ENCODE assay signal across 1 cellular context in the genomic region with DNA sequence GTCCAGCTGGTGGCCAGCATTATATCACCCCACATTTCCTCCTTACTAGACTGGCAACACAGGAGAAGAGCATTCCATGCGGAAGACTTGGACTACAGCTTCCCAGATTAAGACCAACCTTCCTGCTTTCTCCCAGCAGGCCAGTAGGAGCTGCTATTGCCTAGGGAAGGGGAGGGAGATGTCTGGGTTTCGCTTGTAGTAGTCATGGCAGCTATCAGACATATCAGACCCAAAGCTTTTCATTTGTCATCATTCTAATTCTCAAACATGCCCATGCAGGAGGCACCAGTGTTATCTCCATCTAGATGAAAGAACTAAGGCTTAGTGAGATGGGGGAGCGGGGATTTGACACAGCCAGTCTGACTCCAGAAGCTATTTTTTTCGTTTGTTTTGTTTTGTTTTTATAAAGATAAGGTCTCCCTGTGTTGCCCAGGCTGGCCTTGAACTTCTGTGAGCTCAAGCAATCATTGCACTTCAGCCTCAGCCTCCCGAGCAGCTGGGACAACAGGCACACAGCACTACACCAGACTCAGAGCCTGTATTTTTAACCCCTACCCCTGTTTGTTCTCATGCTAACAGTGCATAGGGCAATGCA.
TF ChIP-seq lines count a peak whose summit lies in the region.

No MANE protein-coding gene starts in this region.

TF ChIP-seq in HEK293, 187 proteins besides CTCF, POLR2A, EP300 and RAD21 (continued from another document):
- TF ChIP-seq, protein P1, sequence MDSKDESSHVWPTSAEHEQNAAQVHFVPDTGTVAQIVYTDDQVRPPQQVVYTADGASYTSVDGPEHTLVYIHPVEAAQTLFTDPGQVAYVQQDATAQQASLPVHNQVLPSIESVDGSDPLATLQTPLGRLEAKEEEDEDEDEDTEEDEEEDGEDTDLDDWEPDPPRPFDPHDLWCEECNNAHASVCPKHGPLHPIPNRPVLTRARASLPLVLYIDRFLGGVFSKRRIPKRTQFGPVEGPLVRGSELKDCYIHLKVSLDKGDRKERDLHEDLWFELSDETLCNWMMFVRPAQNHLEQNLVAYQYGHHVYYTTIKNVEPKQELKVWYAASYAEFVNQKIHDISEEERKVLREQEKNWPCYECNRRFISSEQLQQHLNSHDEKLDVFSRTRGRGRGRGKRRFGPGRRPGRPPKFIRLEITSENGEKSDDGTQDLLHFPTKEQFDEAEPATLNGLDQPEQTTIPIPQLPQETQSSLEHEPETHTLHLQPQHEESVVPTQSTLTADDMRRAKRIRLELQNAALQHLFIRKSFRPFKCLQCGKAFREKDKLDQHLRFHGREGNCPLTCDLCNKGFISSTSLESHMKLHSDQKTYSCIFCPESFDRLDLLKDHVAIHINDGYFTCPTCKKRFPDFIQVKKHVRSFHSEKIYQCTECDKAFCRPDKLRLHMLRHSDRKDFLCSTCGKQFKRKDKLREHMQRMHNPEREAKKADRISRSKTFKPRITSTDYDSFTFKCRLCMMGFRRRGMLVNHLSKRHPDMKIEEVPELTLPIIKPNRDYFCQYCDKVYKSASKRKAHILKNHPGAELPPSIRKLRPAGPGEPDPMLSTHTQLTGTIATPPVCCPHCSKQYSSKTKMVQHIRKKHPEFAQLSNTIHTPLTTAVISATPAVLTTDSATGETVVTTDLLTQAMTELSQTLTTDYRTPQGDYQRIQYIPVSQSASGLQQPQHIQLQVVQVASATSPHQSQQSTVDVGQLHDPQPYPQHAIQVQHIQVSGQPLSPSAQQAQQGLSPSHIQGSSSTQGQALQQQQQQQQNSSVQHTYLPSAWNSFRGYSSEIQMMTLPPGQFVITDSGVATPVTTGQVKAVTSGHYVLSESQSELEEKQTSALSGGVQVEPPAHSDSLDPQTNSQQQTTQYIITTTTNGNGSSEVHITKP (tag by site-specific recombination; IDR thresholded peaks at IDR 0.05) = no peak
- TF ChIP-seq ZNF404 (tag by site-specific recombination; IDR thresholded peaks at IDR 0.05) = no peak
- TF ChIP-seq, protein P2, sequence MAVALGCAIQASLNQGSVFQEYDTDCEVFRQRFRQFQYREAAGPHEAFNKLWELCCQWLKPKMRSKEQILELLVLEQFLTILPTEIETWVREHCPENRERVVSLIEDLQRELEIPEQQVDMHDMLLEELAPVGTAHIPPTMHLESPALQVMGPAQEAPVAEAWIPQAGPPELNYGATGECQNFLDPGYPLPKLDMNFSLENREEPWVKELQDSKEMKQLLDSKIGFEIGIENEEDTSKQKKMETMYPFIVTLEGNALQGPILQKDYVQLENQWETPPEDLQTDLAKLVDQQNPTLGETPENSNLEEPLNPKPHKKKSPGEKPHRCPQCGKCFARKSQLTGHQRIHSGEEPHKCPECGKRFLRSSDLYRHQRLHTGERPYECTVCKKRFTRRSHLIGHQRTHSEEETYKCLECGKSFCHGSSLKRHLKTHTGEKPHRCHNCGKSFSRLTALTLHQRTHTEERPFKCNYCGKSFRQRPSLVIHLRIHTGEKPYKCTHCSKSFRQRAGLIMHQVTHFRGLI (tag by site-specific recombination; IDR thresholded peaks at IDR 0.05) = 0 out of 2 replicates have a peak, but pooled peaks have one; percentile 15
- TF ChIP-seq, protein P3, sequence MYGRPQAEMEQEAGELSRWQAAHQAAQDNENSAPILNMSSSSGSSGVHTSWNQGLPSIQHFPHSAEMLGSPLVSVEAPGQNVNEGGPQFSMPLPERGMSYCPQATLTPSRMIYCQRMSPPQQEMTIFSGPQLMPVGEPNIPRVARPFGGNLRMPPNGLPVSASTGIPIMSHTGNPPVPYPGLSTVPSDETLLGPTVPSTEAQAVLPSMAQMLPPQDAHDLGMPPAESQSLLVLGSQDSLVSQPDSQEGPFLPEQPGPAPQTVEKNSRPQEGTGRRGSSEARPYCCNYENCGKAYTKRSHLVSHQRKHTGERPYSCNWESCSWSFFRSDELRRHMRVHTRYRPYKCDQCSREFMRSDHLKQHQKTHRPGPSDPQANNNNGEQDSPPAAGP (tag by site-specific recombination; IDR thresholded peaks at IDR 0.05) = no peak
- TF ChIP-seq, protein P4, sequence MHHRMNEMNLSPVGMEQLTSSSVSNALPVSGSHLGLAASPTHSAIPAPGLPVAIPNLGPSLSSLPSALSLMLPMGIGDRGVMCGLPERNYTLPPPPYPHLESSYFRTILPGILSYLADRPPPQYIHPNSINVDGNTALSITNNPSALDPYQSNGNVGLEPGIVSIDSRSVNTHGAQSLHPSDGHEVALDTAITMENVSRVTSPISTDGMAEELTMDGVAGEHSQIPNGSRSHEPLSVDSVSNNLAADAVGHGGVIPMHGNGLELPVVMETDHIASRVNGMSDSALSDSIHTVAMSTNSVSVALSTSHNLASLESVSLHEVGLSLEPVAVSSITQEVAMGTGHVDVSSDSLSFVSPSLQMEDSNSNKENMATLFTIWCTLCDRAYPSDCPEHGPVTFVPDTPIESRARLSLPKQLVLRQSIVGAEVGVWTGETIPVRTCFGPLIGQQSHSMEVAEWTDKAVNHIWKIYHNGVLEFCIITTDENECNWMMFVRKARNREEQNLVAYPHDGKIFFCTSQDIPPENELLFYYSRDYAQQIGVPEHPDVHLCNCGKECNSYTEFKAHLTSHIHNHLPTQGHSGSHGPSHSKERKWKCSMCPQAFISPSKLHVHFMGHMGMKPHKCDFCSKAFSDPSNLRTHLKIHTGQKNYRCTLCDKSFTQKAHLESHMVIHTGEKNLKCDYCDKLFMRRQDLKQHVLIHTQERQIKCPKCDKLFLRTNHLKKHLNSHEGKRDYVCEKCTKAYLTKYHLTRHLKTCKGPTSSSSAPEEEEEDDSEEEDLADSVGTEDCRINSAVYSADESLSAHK (tag by site-specific recombination; IDR thresholded peaks at IDR 0.05) = no peak
- TF ChIP-seq ZNF701 (tag by site-specific recombination; IDR thresholded peaks at IDR 0.05) = no peak
- no peak for TF ChIP-seq OVOL3 (tag by site-specific recombination; IDR thresholded peaks at IDR 0.05)
- TF ChIP-seq TCF7L2 (IDR thresholded peaks at IDR 0.05; ENCODE audit: borderline replicate concordance, low read depth, low read length) = peak; percentile 98
- TF ChIP-seq MZF1 (tag by site-specific recombination; IDR thresholded peaks at IDR 0.05; ENCODE audit: borderline replicate concordance) = peak; percentile 94
- TF ChIP-seq ZNF473 (tag by site-specific recombination; IDR thresholded peaks at IDR 0.05) = no peak
- TF ChIP-seq ZNF654 (tag by site-specific recombination; IDR thresholded peaks at IDR 0.05; ENCODE audit: low read depth) = peak; percentile 93
- TF ChIP-seq ZBTB8A (tag by site-specific recombination; IDR thresholded peaks at IDR 0.05) = peak; percentile 32; the same call in 1 of the 2 replicates
- no peak for TF ChIP-seq ZSCAN16 (tag by site-specific recombination; IDR thresholded peaks at IDR 0.05)
- no peak for TF ChIP-seq ZEB2 (tag by site-specific recombination; IDR thresholded peaks at IDR 0.05)
- TF ChIP-seq, protein P5, sequence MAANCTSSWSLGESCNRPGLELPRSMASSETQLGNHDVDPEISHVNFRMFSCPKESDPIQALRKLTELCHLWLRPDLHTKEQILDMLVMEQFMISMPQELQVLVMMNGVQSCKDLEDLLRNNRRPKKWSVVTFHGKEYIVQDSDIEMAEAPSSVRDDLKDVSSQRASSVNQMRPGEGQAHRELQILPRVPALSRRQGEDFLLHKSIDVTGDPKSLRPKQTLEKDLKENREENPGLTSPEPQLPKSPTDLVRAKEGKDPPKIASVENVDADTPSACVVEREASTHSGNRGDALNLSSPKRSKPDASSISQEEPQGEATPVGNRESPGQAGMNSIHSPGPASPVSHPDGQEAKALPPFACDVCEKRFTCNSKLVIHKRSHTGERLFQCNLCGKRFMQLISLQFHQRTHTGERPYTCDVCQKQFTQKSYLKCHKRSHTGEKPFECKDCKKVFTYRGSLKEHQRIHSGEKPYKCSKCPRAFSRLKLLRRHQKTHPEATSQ (tag by site-specific recombination; IDR thresholded peaks at IDR 0.05) = no peak
- TF ChIP-seq, protein P6, sequence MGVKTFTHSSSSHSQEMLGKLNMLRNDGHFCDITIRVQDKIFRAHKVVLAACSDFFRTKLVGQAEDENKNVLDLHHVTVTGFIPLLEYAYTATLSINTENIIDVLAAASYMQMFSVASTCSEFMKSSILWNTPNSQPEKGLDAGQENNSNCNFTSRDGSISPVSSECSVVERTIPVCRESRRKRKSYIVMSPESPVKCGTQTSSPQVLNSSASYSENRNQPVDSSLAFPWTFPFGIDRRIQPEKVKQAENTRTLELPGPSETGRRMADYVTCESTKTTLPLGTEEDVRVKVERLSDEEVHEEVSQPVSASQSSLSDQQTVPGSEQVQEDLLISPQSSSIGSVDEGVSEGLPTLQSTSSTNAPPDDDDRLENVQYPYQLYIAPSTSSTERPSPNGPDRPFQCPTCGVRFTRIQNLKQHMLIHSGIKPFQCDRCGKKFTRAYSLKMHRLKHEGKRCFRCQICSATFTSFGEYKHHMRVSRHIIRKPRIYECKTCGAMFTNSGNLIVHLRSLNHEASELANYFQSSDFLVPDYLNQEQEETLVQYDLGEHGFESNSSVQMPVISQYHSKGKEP (tag by site-specific recombination; IDR thresholded peaks at IDR 0.05) = no peak
- TF ChIP-seq, protein P7, sequence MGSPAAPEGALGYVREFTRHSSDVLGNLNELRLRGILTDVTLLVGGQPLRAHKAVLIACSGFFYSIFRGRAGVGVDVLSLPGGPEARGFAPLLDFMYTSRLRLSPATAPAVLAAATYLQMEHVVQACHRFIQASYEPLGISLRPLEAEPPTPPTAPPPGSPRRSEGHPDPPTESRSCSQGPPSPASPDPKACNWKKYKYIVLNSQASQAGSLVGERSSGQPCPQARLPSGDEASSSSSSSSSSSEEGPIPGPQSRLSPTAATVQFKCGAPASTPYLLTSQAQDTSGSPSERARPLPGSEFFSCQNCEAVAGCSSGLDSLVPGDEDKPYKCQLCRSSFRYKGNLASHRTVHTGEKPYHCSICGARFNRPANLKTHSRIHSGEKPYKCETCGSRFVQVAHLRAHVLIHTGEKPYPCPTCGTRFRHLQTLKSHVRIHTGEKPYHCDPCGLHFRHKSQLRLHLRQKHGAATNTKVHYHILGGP (tag by site-specific recombination; IDR thresholded peaks at IDR 0.05) = no peak
- TF ChIP-seq ZNF391 (tag by site-specific recombination; IDR thresholded peaks at IDR 0.05; ENCODE audit: borderline replicate concordance, low read depth) = no peak
- TF ChIP-seq GLIS2 (tag by site-specific recombination; IDR thresholded peaks at IDR 0.05) = no peak
- TF ChIP-seq ZNF138 (tag by site-specific recombination; IDR thresholded peaks at IDR 0.05; ENCODE audit: borderline replicate concordance) = no peak
- no peak for TF ChIP-seq ZNF423 (tag by site-specific recombination; IDR thresholded peaks at IDR 0.05)
- no peak for TF ChIP-seq ZNF2 (tag by site-specific recombination; IDR thresholded peaks at IDR 0.05)
- TF ChIP-seq, protein P8, sequence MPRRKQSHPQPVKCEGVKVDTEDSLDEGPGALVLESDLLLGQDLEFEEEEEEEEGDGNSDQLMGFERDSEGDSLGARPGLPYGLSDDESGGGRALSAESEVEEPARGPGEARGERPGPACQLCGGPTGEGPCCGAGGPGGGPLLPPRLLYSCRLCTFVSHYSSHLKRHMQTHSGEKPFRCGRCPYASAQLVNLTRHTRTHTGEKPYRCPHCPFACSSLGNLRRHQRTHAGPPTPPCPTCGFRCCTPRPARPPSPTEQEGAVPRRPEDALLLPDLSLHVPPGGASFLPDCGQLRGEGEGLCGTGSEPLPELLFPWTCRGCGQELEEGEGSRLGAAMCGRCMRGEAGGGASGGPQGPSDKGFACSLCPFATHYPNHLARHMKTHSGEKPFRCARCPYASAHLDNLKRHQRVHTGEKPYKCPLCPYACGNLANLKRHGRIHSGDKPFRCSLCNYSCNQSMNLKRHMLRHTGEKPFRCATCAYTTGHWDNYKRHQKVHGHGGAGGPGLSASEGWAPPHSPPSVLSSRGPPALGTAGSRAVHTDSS (tag by site-specific recombination; IDR thresholded peaks at IDR 0.05) = no peak
- peak; percentile 90 for TF ChIP-seq ZNF785 (tag by site-specific recombination; IDR thresholded peaks at IDR 0.05)
- no peak for TF ChIP-seq ZNF10 (tag by site-specific recombination; IDR thresholded peaks at IDR 0.05)
- no peak for TF ChIP-seq ZNF596 (tag by site-specific recombination; IDR thresholded peaks at IDR 0.05)
- no peak; the same call in 1 of the 2 replicates for TF ChIP-seq ZIC2 (tag by site-specific recombination; IDR thresholded peaks at IDR 0.05)
- TF ChIP-seq ZXDB (tag by site-specific recombination; IDR thresholded peaks at IDR 0.05) = peak; percentile 65
- TF ChIP-seq FEZF1 (tag by site-specific recombination; IDR thresholded peaks at IDR 0.05) = 0 out of 2 replicates have a peak, but pooled peaks have one; percentile 10
- TF ChIP-seq ZNF548 (tag by site-specific recombination; IDR thresholded peaks at IDR 0.05) = no peak
- no peak for TF ChIP-seq WT1 (tag by site-specific recombination; IDR thresholded peaks at IDR 0.05)
- 0 out of 2 replicates have a peak, but pooled peaks have one; percentile 28 for TF ChIP-seq OSR2 (tag by site-specific recombination; IDR thresholded peaks at IDR 0.05)
- TF ChIP-seq ZNF341 (tag by site-specific recombination; IDR thresholded peaks at IDR 0.05; ENCODE audit: low read depth) = 0 out of 2 replicates have a peak, but pooled peaks have one; percentile 25
- no peak for TF ChIP-seq ZNF157 (tag by site-specific recombination; IDR thresholded peaks at IDR 0.05)
- no peak for TF ChIP-seq ZNF48 (tag by site-specific recombination; IDR thresholded peaks at IDR 0.05)
- no peak for TF ChIP-seq GLI2 (tag by site-specific recombination; IDR thresholded peaks at IDR 0.05; ENCODE audit: borderline replicate concordance, low read depth)
- peak; percentile 97 for TF ChIP-seq TRIM28 (IDR thresholded peaks at IDR 0.05; ENCODE audit: borderline replicate concordance, low read length)
- TF ChIP-seq ZNF184 (tag by site-specific recombination; IDR thresholded peaks at IDR 0.05) = no peak
- peak; percentile 53 for TF ChIP-seq GLIS1 (tag by site-specific recombination; IDR thresholded peaks at IDR 0.05)
- peak; percentile 73; the same call in 1 of the 2 replicates for TF ChIP-seq ZNF416 (tag by site-specific recombination; IDR thresholded peaks at IDR 0.05)
- no peak for TF ChIP-seq KLF10 (tag by site-specific recombination; IDR thresholded peaks at IDR 0.05)
- no peak for TF ChIP-seq SCRT2 (tag by site-specific recombination; IDR thresholded peaks at IDR 0.05)
TF ChIP-seq in HEK293: peak in this region for 13.
